20 cellular contexts compared by ENCODE assay signal in genomic region chr3:114606336-114606735, GRCh38.
DNase-seq lines count a peak whose midpoint lies in the region; ATAC-seq and TF ChIP-seq lines count a peak whose summit lies in the region.
"Had no signal": no experiment of that assay in that cellular context is flagged by ENCODE, and none has a peak within 500 bp of the region (broad histone marks: within the 10 kb centered on the region; RNA-seq: fewer than 3 reads in every experiment).

No MANE protein-coding gene starts in this region.

- H3K27me3 ChIP-seq in right atrium auricular region (no peaks in the 10 kb centered on the region), subcutaneous abdominal adipose tissue (ENCODE audit: control insufficient read depth in 5 of 5, insufficient read depth in 4 of 5, low read length in 5 of 5) (no peaks in the 10 kb centered on the region)
- H3K27me3 ChIP-seq in effector memory CD4-positive, alpha-beta T cell (replicated peaks; ENCODE audit: control insufficient read depth, insufficient read depth, low read length, poor library complexity, severe bottlenecking) = no peaks in the 10 kb centered on the region

- ATAC-seq in Right ventricle myocardium superior (ENCODE audit: poor library complexity) = peak; percentile 11
- ATAC-seq in mucosa of descending colon = peak; percentile 34
- ATAC-seq in GM18861 (IDR thresholded peaks at IDR 0.05; ENCODE audit: unreplicated experiment) = no peak
- ATAC-seq: GM12878, PC-3 had no signal

- DNase-seq in Right ventricle myocardium superior (no peak), right atrium auricular region (ENCODE audit: low spot score) (no peak), endothelial cell (ENCODE audit: low spot score) (no peak), mucosa of descending colon (no peak), posterior cingulate gyrus (no peak)
- DNase-seq in effector memory CD4-positive, alpha-beta T cell = no peak
- DNase-seq: C1 segment of cervical spinal cord, DMS153, GOT3, KG1, NCI-H1048, NCI-H1694, NCI-H2107, NCI-H226, NCI-H526, PC-3 had no signal

- H3K36me3 Mint-ChIP-seq in endothelial cell (ENCODE audit: low read depth, unreplicated experiment) = no peaks in the 10 kb centered on the region

- H3K4me1 ChIP-seq in right atrium auricular region (peaks cover 0 to 32% of the 10 kb centered on the region in 2 donors), mucosa of descending colon (ENCODE audit: low read depth) (no peaks in the 10 kb centered on the region), subcutaneous abdominal adipose tissue (ENCODE audit: control insufficient read depth in 5 of 5, insufficient read depth in 5 of 5, low read length in 5 of 5) (peaks cover 0 to 17% (median 5%) of the 10 kb centered on the region in 5 donors)
- H3K4me1 ChIP-seq in effector memory CD4-positive, alpha-beta T cell (ENCODE audit: control insufficient read depth, insufficient read depth, low read length, poor library complexity, severe bottlenecking) = no peaks in the 10 kb centered on the region

- peak overlapping the region; percentile 27 for H3K27ac Mint-ChIP-seq in endothelial cell (ENCODE audit: unreplicated experiment)

- no peak overlapping the region for H3K4me3 Mint-ChIP-seq in endothelial cell (ENCODE audit: unreplicated experiment)

- peaks cover 17% of the 10 kb centered on the region for H3K4me1 Mint-ChIP-seq in endothelial cell (ENCODE audit: unreplicated experiment)

- H3K9me3 Mint-ChIP-seq in endothelial cell (ENCODE audit: unreplicated experiment) = no peaks in the 10 kb centered on the region

- H3K9me3 ChIP-seq in right atrium auricular region (no peaks in the 10 kb centered on the region), mucosa of descending colon (no peaks in the 10 kb centered on the region), subcutaneous abdominal adipose tissue (ENCODE audit: control insufficient read depth in 5 of 5, low read length in 5 of 5) (no peaks in the 10 kb centered on the region)
- no peaks in the 10 kb centered on the region for H3K9me3 ChIP-seq in effector memory CD4-positive, alpha-beta T cell (ENCODE audit: control insufficient read depth, low read length)

- no peak for TF ChIP-seq CTCF in right atrium auricular region (IDR thresholded peaks at IDR 0.05)
- TF ChIP-seq CTCF in endothelial cell (IDR thresholded peaks at IDR 0.05; ENCODE audit: unreplicated experiment) = no peak
- no peak for TF ChIP-seq CTCF in mucosa of descending colon (IDR thresholded peaks at IDR 0.05)

- intact Hi-C loops in Right ventricle myocardium superior (cut with DNase I) (no loop called here), mucosa of descending colon (cut with DNase I, micrococcal nuclease) (no loop called here), posterior cingulate gyrus (cut with DNase I) (no loop called here)

- no peaks in the 10 kb centered on the region for H3K27me3 Mint-ChIP-seq in endothelial cell (ENCODE audit: unreplicated experiment)

- H3K27ac ChIP-seq in right atrium auricular region (no peak overlapping the region), subcutaneous abdominal adipose tissue (ENCODE audit: low read depth, low read length) (peak overlapping the region; percentile 11)
- H3K27ac ChIP-seq in effector memory CD4-positive, alpha-beta T cell (ENCODE audit: insufficient read depth, low read length, poor library complexity, severe bottlenecking) = no peak overlapping the region
- H3K27ac ChIP-seq: HL-60 had no signal

- H3K36me3 ChIP-seq in right atrium auricular region = no peaks in the 10 kb centered on the region
- H3K36me3 ChIP-seq in mucosa of descending colon (ENCODE audit: low read depth) = no peaks in the 10 kb centered on the region
- no peaks in the 10 kb centered on the region for H3K36me3 ChIP-seq in subcutaneous abdominal adipose tissue (ENCODE audit: control insufficient read depth in 5 of 5, insufficient read depth in 5 of 5, low read length in 5 of 5)
- H3K36me3 ChIP-seq in effector memory CD4-positive, alpha-beta T cell (ENCODE audit: control insufficient read depth, insufficient read depth, low read length) = no peaks in the 10 kb centered on the region

- H3K9ac ChIP-seq in subcutaneous abdominal adipose tissue (ENCODE audit: low read length in 5 of 5) = peak overlapping the region in 1 of 5 donors; percentile 13

- H3K4me3 ChIP-seq in right atrium auricular region (no peak overlapping the region), mucosa of descending colon (no peak overlapping the region), subcutaneous abdominal adipose tissue (ENCODE audit: low read depth in 1 of 5, low read length in 5 of 5) (no peak overlapping the region)
- H3K4me3 ChIP-seq in effector memory CD4-positive, alpha-beta T cell (ENCODE audit: insufficient read depth, low read depth, low read length, poor library complexity, severe bottlenecking) = no peak overlapping the region
- H3K4me3 ChIP-seq: GM12878 had no signal
